Comparison of ENCODE assay signal across 23 cellular contexts in the genomic region with DNA sequence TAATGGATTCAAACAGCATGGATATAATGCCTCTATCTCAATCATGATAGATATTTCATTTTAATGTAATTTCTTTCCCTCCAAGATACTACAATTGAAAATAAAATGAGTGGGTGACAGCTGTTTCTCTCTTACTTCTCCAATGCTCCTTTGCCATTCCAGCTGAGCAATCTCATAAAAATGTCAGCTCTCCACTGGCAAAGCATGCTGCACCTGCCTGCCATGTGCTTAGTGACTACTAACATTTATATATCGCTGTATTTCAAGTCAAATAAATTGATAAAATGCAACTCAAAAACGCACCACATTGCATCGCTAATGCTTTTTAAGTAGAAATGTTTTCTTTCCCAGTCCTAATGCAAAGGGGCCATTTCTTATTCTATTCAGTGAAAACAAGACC.
"Had no signal": no experiment of that assay in that cellular context is flagged by ENCODE, and none has a peak within 500 bp of the region (broad histone marks: within the 10 kb centered on the region; RNA-seq: fewer than 3 reads in every experiment).

No MANE protein-coding gene starts in this region.

- H3K4me1 ChIP-seq: gastroesophageal sphincter, heart right ventricle, left ventricle myocardium inferior, tibial artery had no signal

- H3K27ac ChIP-seq: gastroesophageal sphincter, heart right ventricle, left ventricle myocardium inferior, tibial artery, VCaP had no signal

- H3K4me3 ChIP-seq: gastroesophageal sphincter, heart right ventricle, left ventricle myocardium inferior, tibial artery had no signal

- H3K27me3 ChIP-seq: gastroesophageal sphincter, heart right ventricle, tibial artery had no signal

- DNase-seq: activated CD4-positive, CD25-positive, alpha-beta regulatory T cell treated with anti-CD3 and anti-CD28 coated beads, Interleukin-2, amount 50 U/mL, for 72 hours; activated CD8-positive, alpha-beta memory T cell treated with anti-CD3 and anti-CD28 coated beads for 24 hours; activated CD8-positive, alpha-beta memory T cell treated with anti-CD3 and anti-CD28 coated beads, Interleukin-2, amount 50 U/mL, for 48 hours; activated effector memory CD4-positive, alpha-beta T cell treated with Interleukin-2 at 50 U/mL for 16 hours; activated naive CD4-positive, alpha-beta T cell treated with anti-CD3 and anti-CD28 coated beads, Interleukin-2, amount 50 U/mL, for 16 hours; activated T-cell treated with anti-CD3 and anti-CD28 coated beads, Interleukin-2, amount 50 U/mL, for 48 hours; aorta; cortex of kidney; effector CD4-positive, alpha-beta T cell; heart right ventricle; left ventricle myocardium inferior; mammary epithelial cell; midbrain; occipital lobe; posterior cingulate gyrus; stimulated activated CD4-positive, alpha-beta T cell treated with anti-CD3 and anti-CD28 coated beads, Interleukin-12 subunit alpha, Interleukin-12 subunit beta, amount 100 ng/mL, for 4 hours; stimulated activated CD4-positive, alpha-beta T cell treated with anti-CD3 and anti-CD28 coated beads, Interleukin-1b, Interleukin-23, amount 100 ng/mL, for 48 hours; stimulated activated CD8-positive, alpha-beta memory T cell treated with anti-CD3 and anti-CD28 coated beads, Interleukin-4, amount 100 ng/mL, for 48 hours; stimulated activated naive CD4-positive, alpha-beta T cell; substantia nigra; tibial artery had no signal

- H3K9me3 ChIP-seq: tibial artery had no signal

- H3K36me3 ChIP-seq: gastroesophageal sphincter, heart right ventricle, left ventricle myocardium inferior, tibial artery had no signal
